Comparison of ENCODE assay signal across 27 cellular contexts in genomic region chr20:63545814-63546213, GRCh38. TPM values are rescaled to one million over a fixed set of nuclear protein-coding genes. Genes with fewer than 3 reads are reported as not detected.
DNase-seq lines count a peak whose midpoint lies in the region; ATAC-seq and TF ChIP-seq lines count a peak whose summit lies in the region.
"Had no signal": no experiment of that assay in that cellular context is flagged by ENCODE, and none has a peak within 500 bp of the region (broad histone marks: within the 10 kb centered on the region; RNA-seq: fewer than 3 reads in every experiment).

No MANE protein-coding gene starts in this region.

- WGBS in mammary epithelial cell (ENCODE audit: low coverage, missing lambda C conversion rate) = 54% methylated on average over 2 of the region's 6 CpGs

- in situ Hi-C loops in mammary epithelial cell (cut with MboI; ENCODE audit: low sequenced_read_pairs in 2 of 2) = no loop called here

- peaks cover 39% of the 10 kb centered on the region for H3K4me1 ChIP-seq in mammary epithelial cell (ENCODE audit: insufficient read depth, low read length)
- peaks cover 57% of the 10 kb centered on the region for H3K4me1 ChIP-seq in PC-9 (replicated peaks; ENCODE audit: insufficient read depth)
- H3K4me1 ChIP-seq: lower lobe of right lung, psoas muscle had no signal

- dilution Hi-C loops in mammary epithelial cell (cut with HindIII; ENCODE audit: low sequenced_read_pairs) = no loop called here

- peaks cover 26% of the 10 kb centered on the region; the same call in 1 of the 2 replicates for H3F3A ChIP-seq in PC-9 (ENCODE audit: insufficient read depth, low read depth)

- H3K27ac ChIP-seq in mammary epithelial cell (ENCODE audit: insufficient read depth, low read depth, low read length) (peak overlapping the region; percentile 0), PC-9 (peak overlapping the region; percentile 73), epithelial cell of prostate (peak overlapping the region; percentile 33)
- H3K27ac ChIP-seq: cardiac muscle cell, lower lobe of right lung, psoas muscle, upper lobe of left lung had no signal

- intact Hi-C loops in mammary epithelial cell (cut with micrococcal nuclease) (no loop called here), MCF 10A (cut with micrococcal nuclease) (no loop called here), PC-9 (cut with micrococcal nuclease; ENCODE audit: unreplicated experiment) (no loop called here)

- H3K9me3 ChIP-seq in mammary epithelial cell (replicated peaks; ENCODE audit: insufficient read depth, low read length) (no peaks in the 10 kb centered on the region), PC-9 (ENCODE audit: insufficient read depth, low read depth) (no peaks in the 10 kb centered on the region)
- H3K9me3 ChIP-seq: lower lobe of right lung, psoas muscle, upper lobe of left lung had no signal

- DNase-seq in mammary epithelial cell = no peak
- DNase-seq in MCF 10A (ENCODE audit: unreplicated experiment) = no peak
- no peak for DNase-seq in PC-9
- DNase-seq in epithelial cell of prostate (ENCODE audit: low read depth, low spot score) = no peak
- DNase-seq in activated naive CD4-positive, alpha-beta T cell treated with anti-CD3 and anti-CD28 coated beads, Interleukin-2, amount 50 U/mL, for 16 hours = no peak
- no peak for DNase-seq in type B pancreatic cell (ENCODE audit: extremely low spot score, unreplicated experiment)
- DNase-seq: activated CD4-positive, alpha-beta T cell treated with anti-CD3 and anti-CD28 coated beads for 36 hours; activated naive CD4-positive, alpha-beta T cell treated with anti-CD3 and anti-CD28 coated beads for 36 hours; activated T-cell treated with anti-CD3 and anti-CD28 coated beads, Interleukin-2, amount 50 U/mL, for 4 hours; AML-193; anterior cingulate cortex; COR-L47; HCEC 1CT; IMR-90; kidney; lower lobe of right lung; NCI-H1105 treated with DMSO at 0.1 percent for 48 hours; NCI-H446 treated with DMSO at 0.1 percent for 48 hours; psoas muscle; stimulated activated CD8-positive, alpha-beta memory T cell treated with anti-CD3 and anti-CD28 coated beads, Interleukin-4, amount 100 ng/mL, for 48 hours; T-helper 2 cell had no signal

- BruUV-seq in mammary epithelial cell (replicated peaks; lab: Mats Ljungman, UMichigan) = no TSS peak
- BruUV-seq in MCF 10A (replicated peaks; lab: Mats Ljungman, UMichigan) = no TSS peak
- no TSS peak for BruUV-seq in PC-9 (replicated peaks; lab: Mats Ljungman, UMichigan)

- ATAC-seq in GM19328 (IDR thresholded peaks at IDR 0.05; ENCODE audit: unreplicated experiment) (no peak), GM18517 (IDR thresholded peaks at IDR 0.05; ENCODE audit: unreplicated experiment) (no peak)
- ATAC-seq: activated CD4-positive, alpha-beta T cell treated with anti-CD3 and anti-CD28 coated beads for 36 hours; activated T-cell treated with anti-CD3 and anti-CD28 coated beads, Interleukin-2, amount 50 U/mL, for 4 hours; lower lobe of right lung; psoas muscle had no signal

- H3K27me3 ChIP-seq in mammary epithelial cell (ENCODE audit: insufficient read depth, low read length) (no peaks in the 10 kb centered on the region), PC-9 (ENCODE audit: insufficient read depth, low read depth) (no peaks in the 10 kb centered on the region)
- H3K27me3 ChIP-seq: cardiac muscle cell had no signal

- H3K9me3 Mint-ChIP-seq in MCF 10A (ENCODE audit: unreplicated experiment) = no peaks in the 10 kb centered on the region
- no peaks in the 10 kb centered on the region for H3K9me3 Mint-ChIP-seq in type B pancreatic cell
- H3K9me3 Mint-ChIP-seq: activated naive CD4-positive, alpha-beta T cell treated with anti-CD3 and anti-CD28 coated beads for 36 hours; activated T-cell treated with anti-CD3 and anti-CD28 coated beads, Interleukin-2, amount 50 U/mL, for 4 hours had no signal

- H3K36me3 Mint-ChIP-seq in MCF 10A (ENCODE audit: insufficient read depth, unreplicated experiment) (peaks cover 7% of the 10 kb centered on the region), type B pancreatic cell (no peaks in the 10 kb centered on the region)

- H3K4me2 ChIP-seq in mammary epithelial cell (ENCODE audit: insufficient read depth, low read depth, low read length) = no peak overlapping the region
- peak overlapping the region; percentile 71 for H3K4me2 ChIP-seq in PC-9

- H4K20me1 ChIP-seq in mammary epithelial cell (ENCODE audit: insufficient read depth, low read length) = no peaks in the 10 kb centered on the region
- no peaks in the 10 kb centered on the region for H4K20me1 ChIP-seq in PC-9 (ENCODE audit: insufficient read depth)

- H3K4me3 Mint-ChIP-seq in MCF 10A (ENCODE audit: unreplicated experiment) (no peak overlapping the region), type B pancreatic cell (no peak overlapping the region)
- H3K4me3 Mint-ChIP-seq: activated CD4-positive, alpha-beta T cell treated with anti-CD3 and anti-CD28 coated beads for 36 hours; activated naive CD4-positive, alpha-beta T cell treated with anti-CD3 and anti-CD28 coated beads for 36 hours; activated T-cell treated with anti-CD3 and anti-CD28 coated beads, Interleukin-2, amount 50 U/mL, for 4 hours had no signal

- no peaks in the 10 kb centered on the region for H3K36me3 ChIP-seq in mammary epithelial cell (ENCODE audit: insufficient read depth, low read length)
- no peaks in the 10 kb centered on the region for H3K36me3 ChIP-seq in PC-9 (ENCODE audit: low read depth)
- H3K36me3 ChIP-seq: cardiac muscle cell, lower lobe of right lung, upper lobe of left lung had no signal

- H3K4me3 ChIP-seq in mammary epithelial cell (replicated peaks in 1 of 3; ENCODE audit: insufficient read depth in 1 of 3, low read depth in 2 of 3, low read length in 3 of 3) (no peak overlapping the region), PC-9 (no peak overlapping the region)
- H3K4me3 ChIP-seq: cardiac muscle cell, lower lobe of right lung, psoas muscle, upper lobe of left lung had no signal

- no peak overlapping the region for H3K9ac ChIP-seq in mammary epithelial cell (ENCODE audit: insufficient read depth, low read length)

- H3K27me3 Mint-ChIP-seq in MCF 10A (ENCODE audit: insufficient read depth, unreplicated experiment) = no peaks in the 10 kb centered on the region
- H3K27me3 Mint-ChIP-seq in type B pancreatic cell = peaks cover 3% of the 10 kb centered on the region
- H3K27me3 Mint-ChIP-seq: activated CD4-positive, alpha-beta T cell treated with anti-CD3 and anti-CD28 coated beads for 36 hours had no signal

- H3K27ac Mint-ChIP-seq in MCF 10A (ENCODE audit: low read depth, unreplicated experiment) = no peak overlapping the region
- no peak overlapping the region for H3K27ac Mint-ChIP-seq in type B pancreatic cell
- H3K27ac Mint-ChIP-seq: activated CD4-positive, alpha-beta T cell treated with anti-CD3 and anti-CD28 coated beads for 36 hours; activated naive CD4-positive, alpha-beta T cell treated with anti-CD3 and anti-CD28 coated beads for 36 hours had no signal

- no peak overlapping the region for H2AFZ ChIP-seq in mammary epithelial cell (ENCODE audit: low read depth, low read length)
- H2AFZ ChIP-seq in PC-9 = no peak overlapping the region

- H3K79me2 ChIP-seq in mammary epithelial cell (ENCODE audit: insufficient read depth, low read length) (no peaks in the 10 kb centered on the region), PC-9 (ENCODE audit: low read depth) (no peaks in the 10 kb centered on the region)

- no peaks in the 10 kb centered on the region for H3K9me2 ChIP-seq in PC-9 (ENCODE audit: insufficient read depth)

- CTCF ChIA-PET in mammary epithelial cell (lab: Charles Lee; ENCODE audit: low non-redundant PET) (interaction anchor here (0.5 kb wide), 1 partner anchor 493 kb away, joined by 3 read pairs; no protein-coding TSS in a partner anchor), MCF 10A (lab: Yijun Ruan, JAX) (interaction anchor here (0.9 to 2.6 kb wide), 2 partner anchors 36 to 429 kb away, joined by 3 to 9 read pairs; no protein-coding TSS in a partner anchor), PC-9 (lab: Charles Lee) (interaction anchor here (0.9 kb wide), 1 partner anchor 96 kb away, joined by 5 read pairs; no protein-coding TSS in a partner anchor)

- TF ChIP-seq CTCF in mammary epithelial cell (conservative IDR thresholded peaks at IDR 0.05 in 1 of 2, IDR thresholded peaks at IDR 0.05 in 1 of 2; ENCODE audit: extremely low read depth in 1 of 2, insufficient read depth in 1 of 2, low read depth in 1 of 2, low read length in 2 of 2) = no peak
- no peak for TF ChIP-seq CTCF in MCF 10A (IDR thresholded peaks at IDR 0.05; ENCODE audit: unreplicated experiment)
- no peak for TF ChIP-seq CTCF in PC-9 (conservative IDR thresholded peaks at IDR 0.05)
- TF ChIP-seq CTCF in type B pancreatic cell (conservative IDR thresholded peaks at IDR 0.05) = no peak

- POLR2A ChIA-PET in MCF 10A (lab: Yijun Ruan, JAX) (interaction anchor here (0.7 to 2.7 kb wide), 6 partner anchors 10 to 273 kb away, joined by 3 to 12 read pairs (median 4); partner anchors contain the start of genes ARFGAP1, ARFRP1, PPDPF and ZGPAT), PC-9 (lab: Charles Lee; ENCODE audit: unreplicated experiment) (interaction anchor here (0.6 kb wide), 2 partner anchors 10 to 96 kb away, joined by 3 to 8 read pairs; no protein-coding TSS in a partner anchor)

- H3K4me1 Mint-ChIP-seq in MCF 10A (ENCODE audit: insufficient read depth, unreplicated experiment) = peaks cover 21% of the 10 kb centered on the region
- H3K4me1 Mint-ChIP-seq in type B pancreatic cell (ENCODE audit: unreplicated experiment) = peaks cover 4% of the 10 kb centered on the region

RNA-seq across cellular contexts. Expression of gene SRMS, which starts 1.7 kb away (rescaled TPM):
- total RNA-seq in mammary epithelial cell (under 1 TPM in 1 of 2 donors, not detected in 1; under 0.01 TPM), MCF 10A (2022) (0.81 and 1.4 TPM in 2 replicates), PC-9 (2021) (1.2 TPM in 2 replicates), type B pancreatic cell (ENCODE audit: low replicate concordance) (not detected in 2 replicates)
- 0.16 TPM for polyA plus RNA-seq in mammary epithelial cell
- polyA minus RNA-seq in mammary epithelial cell = not detected
- total RNA-seq: activated CD4-positive, alpha-beta T cell treated with anti-CD3 and anti-CD28 coated beads for 36 hours; activated CD8-positive, alpha-beta memory T cell treated with anti-CD3 and anti-CD28 coated beads for 36 hours; activated naive CD4-positive, alpha-beta T cell treated with anti-CD3 and anti-CD28 coated beads for 36 hours; activated T-cell treated with anti-CD3 and anti-CD28 coated beads, Interleukin-2, amount 50 U/mL, for 4 hours; cardiac muscle cell; Daoy; IMR-90; lower lobe of right lung; psoas muscle; upper lobe of left lung had no signal
- polyA plus RNA-seq: cardiac muscle cell, IMR-90, psoas muscle had no signal

RNA-seq across cellular contexts. Expression of gene FNDC11, which starts 8.1 kb away (rescaled TPM):
- total RNA-seq in mammary epithelial cell (under 1 TPM; under 0.01 to 0.45 TPM), MCF 10A (2022) (2.4 and 3.9 TPM in 2 replicates), PC-9 (2021) (7.7 and 10.6 TPM in 2 replicates), type B pancreatic cell (ENCODE audit: low replicate concordance) (0.52 and 1.4 TPM in 2 replicates)
- 0.60 TPM for polyA plus RNA-seq in mammary epithelial cell
- polyA minus RNA-seq in mammary epithelial cell = not detected
- total RNA-seq: Daoy had no signal

RNA-seq across cellular contexts. Expression of gene PTK6, which starts 8.6 kb away (rescaled TPM):
- total RNA-seq in mammary epithelial cell (1 to 10 TPM in 1 of 2 donors, under 1 TPM in 1; 0.83 to 1.1 TPM), MCF 10A (2022) (3.8 and 4.4 TPM in 2 replicates), PC-9 (2021) (12.9 and 13.3 TPM in 2 replicates), type B pancreatic cell (ENCODE audit: low replicate concordance) (0.12 and 0.21 TPM in 2 replicates)
- 0.29 TPM for polyA plus RNA-seq in mammary epithelial cell
- polyA minus RNA-seq in mammary epithelial cell = 0.72 TPM
- total RNA-seq: cardiac muscle cell, Daoy, IMR-90 had no signal
- polyA plus RNA-seq: IMR-90 had no signal

RNA-seq across cellular contexts. Expression of gene PPDPF, which starts 25.2 kb away (rescaled TPM):
- total RNA-seq in mammary epithelial cell (100 to 1,000 TPM; 148 to 355 TPM), MCF 10A (2022) (315 and 355 TPM in 2 replicates), PC-9 (2021) (243 and 253 TPM in 2 replicates), type B pancreatic cell (ENCODE audit: low replicate concordance) (280 and 422 TPM in 2 replicates)
- polyA plus RNA-seq in mammary epithelial cell = 62.8 TPM
- 38.1 TPM for polyA minus RNA-seq in mammary epithelial cell

RNA-seq across cellular contexts. Expression of gene HELZ2, which starts 28.2 kb away (rescaled TPM):
- total RNA-seq in mammary epithelial cell (10 to 100 TPM; 19.0 to 27.7 TPM), MCF 10A (2022) (18.1 and 24.7 TPM in 2 replicates), PC-9 (2021) (33.7 and 52.6 TPM in 2 replicates), type B pancreatic cell (ENCODE audit: low replicate concordance) (24.2 and 43.1 TPM in 2 replicates)
- 5.0 TPM for polyA plus RNA-seq in mammary epithelial cell
- 39.5 TPM for polyA minus RNA-seq in mammary epithelial cell

Comparison
In these comparisons a context has a peak if more than half of its experiments do, and no peak if none do; other contexts are left out.
1. H3K27ac ChIP-seq: peak in every context shown above with its lines; median percentile 73 in PC-9; 33 in epithelial cell of prostate; 0 in mammary epithelial cell.